8 cellular contexts compared by ENCODE assay signal in the genomic region with DNA sequence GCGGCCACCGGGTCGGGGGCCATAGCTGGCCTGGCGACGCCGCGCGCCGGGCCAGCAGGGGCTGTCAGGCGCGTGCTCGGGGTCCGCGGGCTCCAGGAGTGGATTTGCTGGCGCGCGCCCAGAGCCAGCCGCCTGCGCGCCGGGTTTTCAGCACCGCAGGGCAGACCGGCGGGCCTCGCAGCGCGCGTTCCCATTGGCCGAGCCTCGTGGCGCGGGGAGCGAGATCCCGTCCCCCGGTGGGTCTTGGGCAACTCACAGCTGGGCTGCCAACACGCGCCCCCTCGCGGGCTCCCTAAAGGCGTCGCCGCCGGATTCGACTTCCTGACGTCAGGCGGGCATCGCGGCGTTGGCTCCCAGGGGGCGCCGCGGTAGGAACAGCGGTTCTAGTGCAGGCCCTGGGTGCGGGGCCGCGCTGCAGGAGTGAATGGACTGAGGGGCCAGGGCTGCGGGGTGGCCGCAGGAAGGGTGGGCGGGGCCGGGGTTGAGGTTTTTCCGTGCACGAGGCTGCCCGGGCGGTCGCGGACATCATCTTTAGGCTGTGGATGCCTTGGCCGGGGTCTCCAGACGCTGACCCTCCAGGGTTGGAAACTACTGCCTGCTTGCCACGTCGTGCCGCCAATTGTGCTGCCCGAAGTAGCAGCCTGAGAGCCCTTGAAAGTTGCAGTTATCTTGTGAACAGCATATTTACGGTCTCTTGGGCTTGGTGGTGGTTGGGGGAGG. TPM values are rescaled to one million over a fixed set of nuclear protein-coding genes. Genes with fewer than 3 reads are reported as not detected.
DNase-seq lines count a peak whose midpoint lies in the region; ATAC-seq and TF ChIP-seq lines count a peak whose summit lies in the region.

Gene FADS1, minus strand, starts transcription at position 268 of the 720 bp plus-strand sequence. Its CDS starts 74 bp downstream, at position 194.

- peaks cover 4 to 29% (median 10%) of the 10 kb centered on the region in 9 donors for H3K4me1 ChIP-seq in heart right ventricle

- POLR2A ChIA-PET in T-cell (lab: Charles Lee) = no interaction called here

- H3K27me3 Mint-ChIP-seq in HFFc6 (ENCODE audit: insufficient read depth) (peaks cover 6% of the 10 kb centered on the region), T-cell (peaks cover 0 to 33% of the 10 kb centered on the region in 2 donors)

- 1% methylated on average over 70 to 73 of the region's 73 CpGs for WGBS in heart right ventricle, 2 donors

- H3K36me3 Mint-ChIP-seq in HFFc6 (ENCODE audit: low read depth) (peaks cover 21% of the 10 kb centered on the region), T-cell (no peaks in the 10 kb centered on the region)

- intact Hi-C loops in heart right ventricle (cut with DNase I) = loop anchor here in 7 of 10 donors (2.0 to 10.0 kb wide), 7 partner anchors 14 to 155 kb away; partner anchors contain the start of gene FADS3 (in 1 of the 7)

- peak; percentile 79 for TF ChIP-seq CTCF in GM06990 (IDR thresholded peaks at IDR 0.05; ENCODE audit: insufficient read depth, low read length, poor library complexity, severe bottlenecking)
- TF ChIP-seq CTCF in HFFc6 (IDR thresholded peaks at IDR 0.05) = peak; percentile 84
- TF ChIP-seq CTCF in heart right ventricle (IDR thresholded peaks at IDR 0.05) = peak; percentile 14 to 75 (median 55)

- H3K4me3 ChIP-seq in GM06990 (replicated peaks; ENCODE audit: low read depth, low read length) (peak within 1 kb of the TSS; percentile 75), heart right ventricle (peak within 1 kb of the TSS; percentile 50 to 93 (median 76))

- peak within 1 kb of the TSS; percentile 96 for H3K27ac Mint-ChIP-seq in HFFc6
- peak within 1 kb of the TSS; percentile 22 to 74 for H3K27ac Mint-ChIP-seq in T-cell

- peak within 1 kb of the TSS; percentile 93 to 100 (median 99) for H3K27ac ChIP-seq in heart right ventricle

- H3K4me1 Mint-ChIP-seq in HFFc6 (ENCODE audit: low read depth) = peaks cover 41% of the 10 kb centered on the region
- peaks cover 13 to 19% (median 16%) of the 10 kb centered on the region in 3 donors for H3K4me1 Mint-ChIP-seq in T-cell

- ATAC-seq in T-cell (replicated peaks in 1 of 4) = peak; percentile 58 to 74 (median 62)
- peak; percentile 16 to 74 (median 44) for ATAC-seq in heart right ventricle

- no peaks in the 10 kb centered on the region for H3K9me3 ChIP-seq in heart right ventricle

- peak within 1 kb of the TSS; percentile 98 for H3K4me3 Mint-ChIP-seq in HFFc6
- peak within 1 kb of the TSS; percentile 85 to 91 (median 85) for H3K4me3 Mint-ChIP-seq in T-cell

- peaks cover 7% of the 10 kb centered on the region for H3K36me3 ChIP-seq in GM06990 (ENCODE audit: control insufficient read depth, insufficient read depth, low read length)
- H3K36me3 ChIP-seq in heart right ventricle = peaks cover 0 to 16% (median 8%) of the 10 kb centered on the region in 9 donors

- DNase-seq in GM06990 (ENCODE audit: extremely low read depth, insufficient read length) (peak; percentile 93), HFFc6 (peak; percentile 94), NCI-H1417 treated with DMSO at 0.1 percent for 48 hours (lab: John Stamatoyannopoulos, UW) (peak; percentile 87), T-cell (peak in 33 of 34 experiments; percentile 33 to 81 (median 56)), amniotic epithelial cell (ENCODE audit: low read depth) (peak; percentile 94), heart right ventricle (peak; percentile 89 to 93), pons (ENCODE audit: low spot score) (peak; percentile 91), ureter (ENCODE audit: low spot score) (peak; percentile 91)

- no peaks in the 10 kb centered on the region for H3K27me3 ChIP-seq in GM06990 (replicated peaks; ENCODE audit: control insufficient read depth, insufficient read depth, low read length)
- peaks cover 0 to 9% (median 0%) of the 10 kb centered on the region in 7 donors for H3K27me3 ChIP-seq in heart right ventricle

- CTCF ChIA-PET in T-cell (lab: Charles Lee) = interaction anchor here in 1 of 2 donors (1.8 kb wide), 1 partner anchor 20 kb away, joined by 6 read pairs; no protein-coding TSS in a partner anchor

- H3K9me3 Mint-ChIP-seq in HFFc6 (no peaks in the 10 kb centered on the region; the same call in 1 of the 2 replicates), T-cell (no peaks in the 10 kb centered on the region)

RNA-seq across cellular contexts. Expression of gene FADS1, which starts in this region (rescaled TPM):
- total RNA-seq in HFFc6 (2021; fragmentation: NEBNext Ultra II Directional; extraction: Animal tissue kit (Norgen Biotek cat#: 25700)) = 10 to 100 TPM; 25.9 to 39.1 (median 36.4) TPM
- 1 to 10 TPM; 1.9 to 8.8 (median 2.9) TPM for total RNA-seq in T-cell
- 10 to 100 TPM; 16.4 to 37.4 (median 25.4) TPM for total RNA-seq in heart right ventricle
- 10 to 100 TPM; 13.8 to 35.2 TPM for polyA plus RNA-seq in heart right ventricle
- 40.7 TPM for total RNA-seq in ureter

Comparison
In these comparisons a context has a peak if more than half of its experiments do, and no peak if none do; other contexts are left out.
1. Peak in every context shown above with its lines: DNase-seq, ATAC-seq, H3K4me3 ChIP-seq and H3K27ac ChIP-seq.